23 cellular contexts compared by ENCODE assay signal in the genomic region with DNA sequence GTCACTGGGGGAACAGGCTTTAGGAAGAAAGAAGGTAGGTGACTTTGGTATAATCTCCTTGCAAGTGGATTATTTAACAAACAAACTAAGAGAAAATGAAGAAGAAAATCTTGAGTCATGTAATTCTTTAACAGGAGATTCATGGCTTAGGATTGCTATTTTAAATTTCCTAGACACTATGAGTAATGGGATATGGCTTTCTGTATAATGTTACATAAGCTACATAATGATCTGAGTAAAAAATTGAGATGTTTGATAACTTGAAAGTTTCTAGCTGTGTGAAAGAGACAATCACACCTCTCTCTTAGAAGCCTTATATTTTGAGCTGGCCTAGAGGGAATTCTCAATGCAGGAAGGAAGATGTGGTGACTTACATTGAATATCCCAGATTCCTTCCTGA.
DNase-seq lines count a peak whose midpoint lies in the region; ATAC-seq lines count a peak whose summit lies in the region.
"Had no signal": no experiment of that assay in that cellular context is flagged by ENCODE, and none has a peak within 500 bp of the region (broad histone marks: within the 10 kb centered on the region; RNA-seq: fewer than 3 reads in every experiment).

No MANE protein-coding gene starts in this region.

- H3K9ac ChIP-seq in adipocyte (ENCODE audit: low read length): no peak overlapping the region

- no peaks in the 10 kb centered on the region for H3K27me3 ChIP-seq in adipocyte (replicated peaks; ENCODE audit: control insufficient read depth, insufficient read depth, low read length)
- no peaks in the 10 kb centered on the region for H3K27me3 ChIP-seq in right cardiac atrium (ENCODE audit: control insufficient read depth, insufficient read depth)

- H3K4me1 ChIP-seq in adipocyte (ENCODE audit: control insufficient read depth, insufficient read depth, low read length) (no peaks in the 10 kb centered on the region), right cardiac atrium (ENCODE audit: control insufficient read depth, insufficient read depth, low read length) (no peaks in the 10 kb centered on the region)
- H3K4me1 ChIP-seq: Caco-2 had no signal

- H3K9me3 ChIP-seq in adipocyte (ENCODE audit: control insufficient read depth, low read length) (no peaks in the 10 kb centered on the region), right cardiac atrium (ENCODE audit: control insufficient read depth, low read length) (peaks cover 2% of the 10 kb centered on the region)
- H3K9me3 ChIP-seq: Caco-2 had no signal

- H3K36me3 ChIP-seq in adipocyte (ENCODE audit: control insufficient read depth, insufficient read depth, low read length, severe bottlenecking): no peaks in the 10 kb centered on the region

- no peak overlapping the region for H3K4me3 ChIP-seq in adipocyte (ENCODE audit: low read length)
- H3K4me3 ChIP-seq in right cardiac atrium (ENCODE audit: low read length): no peak overlapping the region
- H3K4me3 ChIP-seq: PC-9 had no signal

- no peak for ATAC-seq in HG03280 (IDR thresholded peaks at IDR 0.05; ENCODE audit: unreplicated experiment)
- ATAC-seq in right cardiac atrium: no peak
- ATAC-seq: CD8-positive, alpha-beta T cell had no signal

- H3K27ac ChIP-seq in epithelial cell of prostate (peak overlapping the region; percentile 19), right cardiac atrium (ENCODE audit: low read length) (no peak overlapping the region)
- H3K27ac ChIP-seq: 22Rv1, C4-2B, PC-9 had no signal

- peak; percentile 28 for DNase-seq in ELR (ENCODE audit: low read depth)
- peak; percentile 20 for DNase-seq in LHCN-M2 (ENCODE audit: low read depth)
- peak; percentile 6 for DNase-seq in adipocyte (ENCODE audit: low read depth)
- DNase-seq in epithelial cell of prostate (ENCODE audit: low read depth, low spot score): no peak
- no peak for DNase-seq in NCI-H2171 (lab: John Stamatoyannopoulos, UW)
- no peak for DNase-seq in NCI-H526 (lab: John Stamatoyannopoulos, UW)
- no peak for DNase-seq in right cardiac atrium
- DNase-seq: Caco-2; CD8-positive, alpha-beta T cell; EL; GF-D8; NCI-H1105 treated with DMSO at 0.1 percent for 48 hours; NCI-H146; NCI-H1930; NCI-H2107; NCI-H446; NCI-H524 treated with DMSO at 0.1 percent for 48 hours; NK-92 treated with Interleukin-12 subunit alpha and Interleukin-12 subunit beta, amount 100 ng/mL, for 24 hours; PC-9; SHP77 had no signal

- intact Hi-C loops in right cardiac atrium (cut with DNase I): no loop called here

Comparison
In these comparisons a context has a peak if more than half of its experiments do, and no peak if none do; other contexts are left out.
1. DNase-seq: peak in ELR (single experiment), LHCN-M2 (single experiment) and adipocyte (single experiment); none in epithelial cell of prostate (single experiment), NCI-H2171 (single experiment), NCI-H526 (0 of 2) and right cardiac atrium (0 of 3).